11 cellular contexts compared by ENCODE assay signal in genomic region chr19:40231544-40232424, GRCh38. TPM values are rescaled to one million over a fixed set of nuclear protein-coding genes. Genes with fewer than 3 reads are reported as not detected.
DNase-seq lines count a peak whose midpoint lies in the region; ATAC-seq and TF ChIP-seq lines count a peak whose summit lies in the region.
"Had no signal": no experiment of that assay in that cellular context is flagged by ENCODE, and none has a peak within 500 bp of the region (broad histone marks: within the 10 kb centered on the region; RNA-seq: fewer than 3 reads in every experiment).

No MANE protein-coding gene starts in this region.

- DNase-seq in Daoy (ENCODE audit: low read depth) (peak; percentile 41), SK-N-DZ (ENCODE audit: low spot score) (peak; percentile 52), left ventricle myocardium inferior (peak; percentile 44), neural progenitor cell (ENCODE audit: low spot score) (peak; percentile 36)
- DNase-seq: esophagus squamous epithelium, NCI-H446 had no signal

- H3K9me3 ChIP-seq in left ventricle myocardium inferior (replicated peaks) (no peaks in the 10 kb centered on the region), neural progenitor cell (ENCODE audit: low read depth) (no peaks in the 10 kb centered on the region)
- H3K9me3 ChIP-seq: esophagus squamous epithelium had no signal

- TF ChIP-seq CTCF in left ventricle myocardium inferior (IDR thresholded peaks at IDR 0.05; ENCODE audit: borderline replicate concordance) (no peak), neural progenitor cell (IDR thresholded peaks at IDR 0.05) (no peak)

- peaks cover 9% of the 10 kb centered on the region for H3K27me3 Mint-ChIP-seq in neural progenitor cell (ENCODE audit: insufficient read depth, low read depth)

- H3K27ac Mint-ChIP-seq in neural progenitor cell = no peak overlapping the region

- H2AFZ ChIP-seq in neural progenitor cell (replicated peaks) = no peak overlapping the region

- intact Hi-C loops in left ventricle myocardium inferior (cut with micrococcal nuclease) = no loop called here

- H3K4me2 ChIP-seq in neural progenitor cell = peak overlapping the region; percentile 50

- no peak overlapping the region for H3K9ac ChIP-seq in neural progenitor cell

- H3F3A ChIP-seq in neural progenitor cell (ENCODE audit: low read depth) = no peaks in the 10 kb centered on the region

- ATAC-seq in GM19023 (IDR thresholded peaks at IDR 0.05; ENCODE audit: unreplicated experiment) = no peak
- ATAC-seq in HG03196 (IDR thresholded peaks at IDR 0.05; ENCODE audit: unreplicated experiment) = no peak
- ATAC-seq in HG02642 (IDR thresholded peaks at IDR 0.05; ENCODE audit: poor library complexity, unreplicated experiment) = no peak
- no peak for ATAC-seq in HG03432 (IDR thresholded peaks at IDR 0.05; ENCODE audit: unreplicated experiment)

- H3K79me2 ChIP-seq in neural progenitor cell (ENCODE audit: low read depth) = no peaks in the 10 kb centered on the region

- no peaks in the 10 kb centered on the region for H4K20me1 ChIP-seq in neural progenitor cell (ENCODE audit: low read depth)

- peaks cover 25% of the 10 kb centered on the region for H3K4me1 Mint-ChIP-seq in neural progenitor cell

- no peak overlapping the region for H3K4me3 Mint-ChIP-seq in neural progenitor cell

- H3K36me3 Mint-ChIP-seq in neural progenitor cell = peaks cover under 1% of the 10 kb centered on the region

- H3K27me3 ChIP-seq in left ventricle myocardium inferior (ENCODE audit: low read depth) (no peaks in the 10 kb centered on the region), neural progenitor cell (peaks cover 15% of the 10 kb centered on the region)

- H3K9me3 Mint-ChIP-seq in neural progenitor cell = no peaks in the 10 kb centered on the region

- H3K4me1 ChIP-seq in left ventricle myocardium inferior = peaks cover 24% of the 10 kb centered on the region
- H3K4me1 ChIP-seq in neural progenitor cell = peaks cover 15% of the 10 kb centered on the region

- H3K27ac ChIP-seq in left ventricle myocardium inferior (replicated peaks) = peak overlapping the region; percentile 65
- H3K27ac ChIP-seq in neural progenitor cell = peak overlapping the region; percentile 25

- H3K36me3 ChIP-seq in left ventricle myocardium inferior (peaks cover 38% of the 10 kb centered on the region), neural progenitor cell (no peaks in the 10 kb centered on the region)

- H3K4me3 ChIP-seq in left ventricle myocardium inferior (no peak overlapping the region), neural progenitor cell (no peak overlapping the region)
- H3K4me3 ChIP-seq: esophagus squamous epithelium had no signal

RNA-seq across cellular contexts. Expression of gene CCNP, which starts 5.3 kb away (rescaled TPM):
- total RNA-seq in Daoy (2014; rRNA removed; shearing (Covaris generic)) = 0.39 TPM in 1 of 2 replicates, not detected in the other
- polyA plus RNA-seq in SK-N-DZ (2014; cell fraction: cytosol; rRNA removed) = 0.12 TPM in 1 of 2 replicates, not detected in the other
- polyA plus RNA-seq in SK-N-DZ (2014; cell fraction: nucleus; rRNA removed) = 1.8 TPM in 1 of 2 replicates, not detected in the other
- total RNA-seq in left ventricle myocardium inferior = 0.30 TPM
- total RNA-seq in neural progenitor cell (ENCODE audit: low replicate concordance) = 1.7 TPM in 1 of 2 replicates, not detected in the other
- total RNA-seq: esophagus squamous epithelium had no signal

RNA-seq across cellular contexts. Expression of gene TTC9B, which starts 13.6 kb away (rescaled TPM):
- not detected in 2 replicates for total RNA-seq in Daoy (2014; rRNA removed; shearing (Covaris generic))
- polyA plus RNA-seq in SK-N-DZ (2014; cell fraction: cytosol; rRNA removed) = 119 and 124 TPM in 2 replicates
- 343 and 363 TPM in 2 replicates for polyA plus RNA-seq in SK-N-DZ (2014; cell fraction: nucleus; rRNA removed)
- total RNA-seq in left ventricle myocardium inferior (not detected), neural progenitor cell (ENCODE audit: low replicate concordance) (not detected in 2 replicates)
- total RNA-seq: esophagus squamous epithelium; T-helper 1 cell treated with Interleukin-12 subunit alpha and Interleukin-12 subunit beta and Interleukin-4 antibody, amounts not matched to agents 30 ng/mL and 1 ng/mL, for 36 hours had no signal

RNA-seq across cellular contexts. Expression of gene MAP3K10, which starts 40.6 kb away (rescaled TPM):
- 10.0 and 10.9 TPM in 2 replicates for total RNA-seq in Daoy (2014; rRNA removed; shearing (Covaris generic))
- 6.0 and 10.4 TPM in 2 replicates for polyA plus RNA-seq in SK-N-DZ (2014; cell fraction: cytosol; rRNA removed)
- polyA plus RNA-seq in SK-N-DZ (2014; cell fraction: nucleus; rRNA removed) = 45.1 and 55.5 TPM in 2 replicates
- 17.1 TPM for total RNA-seq in left ventricle myocardium inferior
- total RNA-seq in neural progenitor cell (ENCODE audit: low replicate concordance) = 5.7 and 21.6 TPM in 2 replicates

RNA-seq across cellular contexts. Expression of gene AKT2, which starts 53.4 kb away (rescaled TPM):
- total RNA-seq in Daoy (2014; rRNA removed; shearing (Covaris generic)) = 83.6 and 84.5 TPM in 2 replicates
- polyA plus RNA-seq in SK-N-DZ (2014; cell fraction: cytosol; rRNA removed) = 123 and 134 TPM in 2 replicates
- polyA plus RNA-seq in SK-N-DZ (2014; cell fraction: nucleus; rRNA removed) = 382 and 407 TPM in 2 replicates
- 107 TPM for total RNA-seq in left ventricle myocardium inferior
- 85.1 and 139 TPM in 2 replicates for total RNA-seq in neural progenitor cell (ENCODE audit: low replicate concordance)
